Comparison of ENCODE assay signal across 1 cellular context in the genomic region with DNA sequence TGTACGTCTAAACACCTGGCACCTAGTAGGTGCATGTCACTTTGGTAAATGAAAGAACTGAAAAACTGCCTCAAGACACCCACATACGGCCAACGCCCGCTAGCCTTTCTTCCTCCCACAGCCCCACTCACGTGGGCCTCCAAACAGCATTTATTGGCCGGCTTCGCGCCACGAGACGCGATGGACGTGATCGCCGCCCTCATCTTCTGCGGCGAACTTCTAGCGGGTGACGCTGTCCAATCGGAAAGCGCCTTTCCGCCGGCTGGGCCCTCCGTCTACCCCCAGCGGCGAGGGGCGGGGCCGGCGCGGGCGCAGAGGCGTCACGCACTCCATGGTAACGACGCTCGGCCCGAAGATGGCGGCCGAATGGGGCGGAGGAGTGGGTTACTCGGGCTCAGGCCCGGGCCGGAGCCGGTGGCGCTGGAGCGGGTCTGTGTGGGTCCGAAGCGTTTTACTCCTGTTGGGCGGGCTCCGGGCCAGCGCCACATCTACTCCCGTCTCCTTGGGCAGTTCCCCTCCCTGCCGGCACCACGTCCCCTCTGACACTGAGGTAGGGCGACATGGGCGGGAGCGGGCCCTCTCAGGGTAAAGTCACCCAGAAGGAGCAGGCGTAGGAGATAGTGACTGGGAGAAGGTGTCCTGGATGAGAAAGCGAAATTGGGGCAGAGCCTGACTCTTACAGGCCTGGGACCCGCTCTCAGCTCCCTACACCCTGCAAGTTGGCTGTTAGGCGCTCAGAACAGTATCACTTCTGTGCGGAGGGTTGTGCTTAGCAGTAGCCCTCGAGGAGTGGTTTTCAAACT.
TF ChIP-seq lines count a peak whose summit lies in the region.

A gene with protein sequence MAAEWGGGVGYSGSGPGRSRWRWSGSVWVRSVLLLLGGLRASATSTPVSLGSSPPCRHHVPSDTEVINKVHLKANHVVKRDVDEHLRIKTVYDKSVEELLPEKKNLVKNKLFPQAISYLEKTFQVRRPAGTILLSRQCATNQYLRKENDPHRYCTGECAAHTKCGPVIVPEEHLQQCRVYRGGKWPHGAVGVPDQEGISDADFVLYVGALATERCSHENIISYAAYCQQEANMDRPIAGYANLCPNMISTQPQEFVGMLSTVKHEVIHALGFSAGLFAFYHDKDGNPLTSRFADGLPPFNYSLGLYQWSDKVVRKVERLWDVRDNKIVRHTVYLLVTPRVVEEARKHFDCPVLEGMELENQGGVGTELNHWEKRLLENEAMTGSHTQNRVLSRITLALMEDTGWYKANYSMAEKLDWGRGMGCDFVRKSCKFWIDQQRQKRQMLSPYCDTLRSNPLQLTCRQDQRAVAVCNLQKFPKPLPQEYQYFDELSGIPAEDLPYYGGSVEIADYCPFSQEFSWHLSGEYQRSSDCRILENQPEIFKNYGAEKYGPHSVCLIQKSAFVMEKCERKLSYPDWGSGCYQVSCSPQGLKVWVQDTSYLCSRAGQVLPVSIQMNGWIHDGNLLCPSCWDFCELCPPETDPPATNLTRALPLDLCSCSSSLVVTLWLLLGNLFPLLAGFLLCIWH (plus strand): TSS at position 327 of the 803 bp plus-strand sequence. CDS start 29 bp downstream, at position 356.

TF ChIP-seq in K562, 482 proteins besides CTCF, POLR2A, EP300 and RAD21 (continued from another document and continues in another):
- TF ChIP-seq ESRRA (IDR thresholded peaks at IDR 0.05; ENCODE audit: borderline replicate concordance, low read depth) (peak; percentile 62), YY1 (IDR thresholded peaks at IDR 0.05; ENCODE audit: borderline replicate concordance in 1 of 3, control insufficient read depth in 1 of 3, extremely low read depth in 1 of 3, insufficient read depth in 3 of 3, insufficient read length in 1 of 3, insufficient replicate concordance in 2 of 3, low read depth in 1 of 3, low read length in 2 of 3) (peak; percentile 82 to 97 (median 96)), SAFB2 (IDR thresholded peaks at IDR 0.05; ENCODE audit: borderline replicate concordance, low read depth, low read length, severe bottlenecking) (no peak), ZNF431 (CRISPR knock-in tag; IDR thresholded peaks at IDR 0.05) (no peak), ZC3H11A (IDR thresholded peaks at IDR 0.05; ENCODE audit: low read depth, low read length) (no peak), ZNF561 (CRISPR knock-in tag; conservative IDR thresholded peaks at IDR 0.05) (no peak), NCOA6 (IDR thresholded peaks at IDR 0.05) (no peak; the same call in 1 of the 2 replicates), TGIF2 (CRISPR knock-in tag; IDR thresholded peaks at IDR 0.05) (no peak), MCM7 (IDR thresholded peaks at IDR 0.05) (no peak), CCNT2 (IDR thresholded peaks at IDR 0.05; ENCODE audit: borderline replicate concordance, extremely low read depth, insufficient read length, low read depth, low read length) (peak; percentile 89), ZNF778 (CRISPR knock-in tag; IDR thresholded peaks at IDR 0.05) (no peak), SIN3B (IDR thresholded peaks at IDR 0.05; ENCODE audit: low read depth) (peak; percentile 67; the same call in 1 of the 2 replicates), NCOR1 (IDR thresholded peaks at IDR 0.05) (no peak; the same call in 1 of the 2 replicates), ZNF239 (CRISPR knock-in tag; IDR thresholded peaks at IDR 0.05) (no peak), LCOR (CRISPR knock-in tag; IDR thresholded peaks at IDR 0.05) (peak; percentile 94), GABPB2 (CRISPR knock-in tag; conservative IDR thresholded peaks at IDR 0.05) (no peak), TEAD1 (CRISPR knock-in tag; IDR thresholded peaks at IDR 0.05) (peak in 1 of 2 experiments; percentile 79; a peak in 2 of 4 replicates), TOE1 (IDR thresholded peaks at IDR 0.05; ENCODE audit: borderline replicate concordance) (no peak), TOE1 (CRISPR knock-in tag; IDR thresholded peaks at IDR 0.05; ENCODE audit: borderline replicate concordance, low read depth) (no peak), SMC3 (conservative IDR thresholded peaks at IDR 0.05; ENCODE audit: insufficient read depth, low read depth, low read length) (no peak), ZNF324 (CRISPR knock-in tag; IDR thresholded peaks at IDR 0.05) (no peak), HNRNPLL (IDR thresholded peaks at IDR 0.05; ENCODE audit: low read depth, low read length, poor library complexity, severe bottlenecking) (peak; percentile 91), NFATC3 (IDR thresholded peaks at IDR 0.05) (no peak), HDAC2 (IDR thresholded peaks at IDR 0.05) (peak; percentile 59; the same call in 1 of the 2 replicates), PHF20 (IDR thresholded peaks at IDR 0.05; ENCODE audit: partially characterized antibody) (peak; percentile 37), ZNF124 (CRISPR knock-in tag; IDR thresholded peaks at IDR 0.05) (no peak), NFXL1 (CRISPR knock-in tag; IDR thresholded peaks at IDR 0.05) (no peak), HMG20A (CRISPR knock-in tag; conservative IDR thresholded peaks at IDR 0.05) (no peak), KAT7 (CRISPR knock-in tag; IDR thresholded peaks at IDR 0.05; ENCODE audit: borderline replicate concordance) (peak; percentile 58; the same call in 1 of the 2 replicates), SMAD2 (IDR thresholded peaks at IDR 0.05; ENCODE audit: low read depth, low read length) (no peak), NCOA1 (IDR thresholded peaks at IDR 0.05; ENCODE audit: low read depth) (no peak), EWSR1 (IDR thresholded peaks at IDR 0.05; ENCODE audit: borderline replicate concordance, low read depth, partially characterized antibody) (no peak), PML (IDR thresholded peaks at IDR 0.05; ENCODE audit: low read length) (peak; percentile 41), ZNF77 (CRISPR knock-in tag; IDR thresholded peaks at IDR 0.05) (no peak), RBM14 (IDR thresholded peaks at IDR 0.05; ENCODE audit: borderline replicate concordance, insufficient read depth, low read depth, low read length) (no peak)
- TF ChIP-seq, protein P1, sequence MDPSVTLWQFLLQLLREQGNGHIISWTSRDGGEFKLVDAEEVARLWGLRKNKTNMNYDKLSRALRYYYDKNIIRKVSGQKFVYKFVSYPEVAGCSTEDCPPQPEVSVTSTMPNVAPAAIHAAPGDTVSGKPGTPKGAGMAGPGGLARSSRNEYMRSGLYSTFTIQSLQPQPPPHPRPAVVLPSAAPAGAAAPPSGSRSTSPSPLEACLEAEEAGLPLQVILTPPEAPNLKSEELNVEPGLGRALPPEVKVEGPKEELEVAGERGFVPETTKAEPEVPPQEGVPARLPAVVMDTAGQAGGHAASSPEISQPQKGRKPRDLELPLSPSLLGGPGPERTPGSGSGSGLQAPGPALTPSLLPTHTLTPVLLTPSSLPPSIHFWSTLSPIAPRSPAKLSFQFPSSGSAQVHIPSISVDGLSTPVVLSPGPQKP (CRISPR knock-in tag; IDR thresholded peaks at IDR 0.05), result no peak
- TF ChIP-seq, protein P2, sequence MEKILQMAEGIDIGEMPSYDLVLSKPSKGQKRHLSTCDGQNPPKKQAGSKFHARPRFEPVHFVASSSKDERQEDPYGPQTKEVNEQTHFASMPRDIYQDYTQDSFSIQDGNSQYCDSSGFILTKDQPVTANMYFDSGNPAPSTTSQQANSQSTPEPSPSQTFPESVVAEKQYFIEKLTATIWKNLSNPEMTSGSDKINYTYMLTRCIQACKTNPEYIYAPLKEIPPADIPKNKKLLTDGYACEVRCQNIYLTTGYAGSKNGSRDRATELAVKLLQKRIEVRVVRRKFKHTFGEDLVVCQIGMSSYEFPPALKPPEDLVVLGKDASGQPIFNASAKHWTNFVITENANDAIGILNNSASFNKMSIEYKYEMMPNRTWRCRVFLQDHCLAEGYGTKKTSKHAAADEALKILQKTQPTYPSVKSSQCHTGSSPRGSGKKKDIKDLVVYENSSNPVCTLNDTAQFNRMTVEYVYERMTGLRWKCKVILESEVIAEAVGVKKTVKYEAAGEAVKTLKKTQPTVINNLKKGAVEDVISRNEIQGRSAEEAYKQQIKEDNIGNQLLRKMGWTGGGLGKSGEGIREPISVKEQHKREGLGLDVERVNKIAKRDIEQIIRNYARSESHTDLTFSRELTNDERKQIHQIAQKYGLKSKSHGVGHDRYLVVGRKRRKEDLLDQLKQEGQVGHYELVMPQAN (IDR thresholded peaks at IDR 0.05; ENCODE audit: borderline replicate concordance), result peak; percentile 94
- TF ChIP-seq, protein P3, sequence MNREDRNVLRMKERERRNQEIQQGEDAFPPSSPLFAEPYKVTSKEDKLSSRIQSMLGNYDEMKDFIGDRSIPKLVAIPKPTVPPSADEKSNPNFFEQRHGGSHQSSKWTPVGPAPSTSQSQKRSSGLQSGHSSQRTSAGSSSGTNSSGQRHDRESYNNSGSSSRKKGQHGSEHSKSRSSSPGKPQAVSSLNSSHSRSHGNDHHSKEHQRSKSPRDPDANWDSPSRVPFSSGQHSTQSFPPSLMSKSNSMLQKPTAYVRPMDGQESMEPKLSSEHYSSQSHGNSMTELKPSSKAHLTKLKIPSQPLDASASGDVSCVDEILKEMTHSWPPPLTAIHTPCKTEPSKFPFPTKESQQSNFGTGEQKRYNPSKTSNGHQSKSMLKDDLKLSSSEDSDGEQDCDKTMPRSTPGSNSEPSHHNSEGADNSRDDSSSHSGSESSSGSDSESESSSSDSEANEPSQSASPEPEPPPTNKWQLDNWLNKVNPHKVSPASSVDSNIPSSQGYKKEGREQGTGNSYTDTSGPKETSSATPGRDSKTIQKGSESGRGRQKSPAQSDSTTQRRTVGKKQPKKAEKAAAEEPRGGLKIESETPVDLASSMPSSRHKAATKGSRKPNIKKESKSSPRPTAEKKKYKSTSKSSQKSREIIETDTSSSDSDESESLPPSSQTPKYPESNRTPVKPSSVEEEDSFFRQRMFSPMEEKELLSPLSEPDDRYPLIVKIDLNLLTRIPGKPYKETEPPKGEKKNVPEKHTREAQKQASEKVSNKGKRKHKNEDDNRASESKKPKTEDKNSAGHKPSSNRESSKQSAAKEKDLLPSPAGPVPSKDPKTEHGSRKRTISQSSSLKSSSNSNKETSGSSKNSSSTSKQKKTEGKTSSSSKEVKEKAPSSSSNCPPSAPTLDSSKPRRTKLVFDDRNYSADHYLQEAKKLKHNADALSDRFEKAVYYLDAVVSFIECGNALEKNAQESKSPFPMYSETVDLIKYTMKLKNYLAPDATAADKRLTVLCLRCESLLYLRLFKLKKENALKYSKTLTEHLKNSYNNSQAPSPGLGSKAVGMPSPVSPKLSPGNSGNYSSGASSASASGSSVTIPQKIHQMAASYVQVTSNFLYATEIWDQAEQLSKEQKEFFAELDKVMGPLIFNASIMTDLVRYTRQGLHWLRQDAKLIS (CRISPR knock-in tag; IDR thresholded peaks at IDR 0.05), result peak; percentile 46; the same call in 1 of the 2 replicates
- TF ChIP-seq, protein P4, sequence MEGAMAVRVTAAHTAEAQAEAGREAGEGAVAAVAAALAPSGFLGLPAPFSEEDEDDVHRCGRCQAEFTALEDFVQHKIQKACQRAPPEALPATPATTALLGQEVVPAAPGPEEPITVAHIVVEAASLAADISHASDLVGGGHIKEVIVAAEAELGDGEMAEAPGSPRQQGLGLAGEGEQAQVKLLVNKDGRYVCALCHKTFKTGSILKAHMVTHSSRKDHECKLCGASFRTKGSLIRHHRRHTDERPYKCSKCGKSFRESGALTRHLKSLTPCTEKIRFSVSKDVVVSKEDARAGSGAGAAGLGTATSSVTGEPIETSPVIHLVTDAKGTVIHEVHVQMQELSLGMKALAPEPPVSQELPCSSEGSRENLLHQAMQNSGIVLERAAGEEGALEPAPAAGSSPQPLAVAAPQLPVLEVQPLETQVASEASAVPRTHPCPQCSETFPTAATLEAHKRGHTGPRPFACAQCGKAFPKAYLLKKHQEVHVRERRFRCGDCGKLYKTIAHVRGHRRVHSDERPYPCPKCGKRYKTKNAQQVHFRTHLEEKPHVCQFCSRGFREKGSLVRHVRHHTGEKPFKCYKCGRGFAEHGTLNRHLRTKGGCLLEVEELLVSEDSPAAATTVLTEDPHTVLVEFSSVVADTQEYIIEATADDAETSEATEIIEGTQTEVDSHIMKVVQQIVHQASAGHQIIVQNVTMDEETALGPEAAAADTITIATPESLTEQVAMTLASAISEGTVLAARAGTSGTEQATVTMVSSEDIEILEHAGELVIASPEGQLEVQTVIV (CRISPR knock-in tag; IDR thresholded peaks at IDR 0.05; ENCODE audit: borderline replicate concordance), result no peak
- TF ChIP-seq, protein P5, sequence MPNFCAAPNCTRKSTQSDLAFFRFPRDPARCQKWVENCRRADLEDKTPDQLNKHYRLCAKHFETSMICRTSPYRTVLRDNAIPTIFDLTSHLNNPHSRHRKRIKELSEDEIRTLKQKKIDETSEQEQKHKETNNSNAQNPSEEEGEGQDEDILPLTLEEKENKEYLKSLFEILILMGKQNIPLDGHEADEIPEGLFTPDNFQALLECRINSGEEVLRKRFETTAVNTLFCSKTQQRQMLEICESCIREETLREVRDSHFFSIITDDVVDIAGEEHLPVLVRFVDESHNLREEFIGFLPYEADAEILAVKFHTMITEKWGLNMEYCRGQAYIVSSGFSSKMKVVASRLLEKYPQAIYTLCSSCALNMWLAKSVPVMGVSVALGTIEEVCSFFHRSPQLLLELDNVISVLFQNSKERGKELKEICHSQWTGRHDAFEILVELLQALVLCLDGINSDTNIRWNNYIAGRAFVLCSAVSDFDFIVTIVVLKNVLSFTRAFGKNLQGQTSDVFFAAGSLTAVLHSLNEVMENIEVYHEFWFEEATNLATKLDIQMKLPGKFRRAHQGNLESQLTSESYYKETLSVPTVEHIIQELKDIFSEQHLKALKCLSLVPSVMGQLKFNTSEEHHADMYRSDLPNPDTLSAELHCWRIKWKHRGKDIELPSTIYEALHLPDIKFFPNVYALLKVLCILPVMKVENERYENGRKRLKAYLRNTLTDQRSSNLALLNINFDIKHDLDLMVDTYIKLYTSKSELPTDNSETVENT (CRISPR knock-in tag; IDR thresholded peaks at IDR 0.05), result peak; percentile 11; the same call in 1 of the 2 replicates
- TF ChIP-seq, protein P6, sequence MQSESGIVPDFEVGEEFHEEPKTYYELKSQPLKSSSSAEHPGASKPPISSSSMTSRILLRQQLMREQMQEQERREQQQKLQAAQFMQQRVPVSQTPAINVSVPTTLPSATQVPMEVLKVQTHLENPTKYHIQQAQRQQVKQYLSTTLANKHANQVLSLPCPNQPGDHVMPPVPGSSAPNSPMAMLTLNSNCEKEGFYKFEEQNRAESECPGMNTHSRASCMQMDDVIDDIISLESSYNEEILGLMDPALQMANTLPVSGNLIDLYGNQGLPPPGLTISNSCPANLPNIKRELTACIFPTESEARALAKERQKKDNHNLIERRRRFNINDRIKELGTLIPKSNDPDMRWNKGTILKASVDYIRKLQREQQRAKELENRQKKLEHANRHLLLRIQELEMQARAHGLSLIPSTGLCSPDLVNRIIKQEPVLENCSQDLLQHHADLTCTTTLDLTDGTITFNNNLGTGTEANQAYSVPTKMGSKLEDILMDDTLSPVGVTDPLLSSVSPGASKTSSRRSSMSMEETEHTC (IDR thresholded peaks at IDR 0.05), result peak; percentile 55; the same call in 1 of the 2 replicates
- TF ChIP-seq, protein P7, sequence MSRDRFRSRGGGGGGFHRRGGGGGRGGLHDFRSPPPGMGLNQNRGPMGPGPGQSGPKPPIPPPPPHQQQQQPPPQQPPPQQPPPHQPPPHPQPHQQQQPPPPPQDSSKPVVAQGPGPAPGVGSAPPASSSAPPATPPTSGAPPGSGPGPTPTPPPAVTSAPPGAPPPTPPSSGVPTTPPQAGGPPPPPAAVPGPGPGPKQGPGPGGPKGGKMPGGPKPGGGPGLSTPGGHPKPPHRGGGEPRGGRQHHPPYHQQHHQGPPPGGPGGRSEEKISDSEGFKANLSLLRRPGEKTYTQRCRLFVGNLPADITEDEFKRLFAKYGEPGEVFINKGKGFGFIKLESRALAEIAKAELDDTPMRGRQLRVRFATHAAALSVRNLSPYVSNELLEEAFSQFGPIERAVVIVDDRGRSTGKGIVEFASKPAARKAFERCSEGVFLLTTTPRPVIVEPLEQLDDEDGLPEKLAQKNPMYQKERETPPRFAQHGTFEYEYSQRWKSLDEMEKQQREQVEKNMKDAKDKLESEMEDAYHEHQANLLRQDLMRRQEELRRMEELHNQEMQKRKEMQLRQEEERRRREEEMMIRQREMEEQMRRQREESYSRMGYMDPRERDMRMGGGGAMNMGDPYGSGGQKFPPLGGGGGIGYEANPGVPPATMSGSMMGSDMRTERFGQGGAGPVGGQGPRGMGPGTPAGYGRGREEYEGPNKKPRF (IDR thresholded peaks at IDR 0.05; ENCODE audit: low read depth, low read length), result no peak
